Comparison of ENCODE assay signal across 19 cellular contexts in the genomic region with DNA sequence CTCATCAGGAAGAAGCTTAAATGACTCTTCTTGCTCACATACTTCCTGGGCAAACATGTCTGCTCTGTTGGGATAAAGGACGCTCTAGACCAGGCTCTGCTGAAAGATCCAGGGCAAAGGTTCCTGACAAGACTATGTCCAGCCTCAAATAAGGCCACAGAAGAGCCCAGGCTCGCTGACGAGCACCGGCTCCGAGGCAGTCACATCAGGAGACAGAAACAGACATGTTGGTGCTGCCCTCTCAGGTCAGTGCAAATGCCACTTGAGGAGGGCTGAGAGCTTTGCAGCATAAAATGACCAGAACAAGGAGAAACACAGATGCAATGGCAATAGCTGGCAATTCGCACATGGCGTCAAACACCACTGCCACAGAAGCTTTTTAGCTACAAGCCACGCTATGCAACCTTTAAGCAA.
DNase-seq lines count a peak whose midpoint lies in the region; ATAC-seq and TF ChIP-seq lines count a peak whose summit lies in the region.
"Had no signal": no experiment of that assay in that cellular context is flagged by ENCODE, and none has a peak within 500 bp of the region (broad histone marks: within the 10 kb centered on the region; RNA-seq: fewer than 3 reads in every experiment).

No MANE protein-coding gene starts in this region.

- POLR2A ChIA-PET in Panc1 (lab: Charles Lee): no interaction called here

- H4K20me1 ChIP-seq in GM23338 (replicated peaks; ENCODE audit: insufficient read depth): no peaks in the 10 kb centered on the region
- H4K20me1 ChIP-seq: BLaER1 had no signal

- DNase-seq in GM23338 (ENCODE audit: low spot score) (no peak), Panc1 (ENCODE audit: low read depth, low spot score) (no peak), progenitor cell of endocrine pancreas (ENCODE audit: low spot score, unreplicated experiment) (no peak), amniotic stem cell (lab: John Stamatoyannopoulos, UW) (no peak), NK-92 (lab: John Stamatoyannopoulos, UW; ENCODE audit: unreplicated experiment) (no peak)
- DNase-seq: activated CD4-positive, alpha-beta T cell treated with anti-CD3 and anti-CD28 coated beads for 4 hours; activated CD8-positive, alpha-beta memory T cell treated with anti-CD3 and anti-CD28 coated beads, Interleukin-2, amount 50 U/mL, for 4 hours; activated naive CD4-positive, alpha-beta T cell treated with anti-CD3 and anti-CD28 coated beads, Interleukin-2, amount 10 ng/mL, durations not matched to agents 7 days and 5 days; central memory CD4-positive, alpha-beta T cell; DMS79 treated with DMSO at 0.1 percent for 48 hours; foreskin keratinocyte; left ventricle myocardium superior; naive thymus-derived CD8-positive, alpha-beta T cell; NCI-H1930; RPMI8226; T-helper 1 cell had no signal

- in situ Hi-C loops in Panc1 (cut with HindIII; ENCODE audit: low pct_unique_long_range_greater_than_20kb, low sequenced_read_pairs): no loop called here

- peaks cover 6% of the 10 kb centered on the region; the same call in 1 of the 2 replicates for H3K9me3 ChIP-seq in Panc1 (ENCODE audit: control insufficient read depth, insufficient read depth, low read depth, low read length)
- H3K9me3 ChIP-seq: BLaER1 had no signal

- H3K4me3 Mint-ChIP-seq in GM23338 (no peak overlapping the region), progenitor cell of endocrine pancreas (ENCODE audit: low read depth) (no peak overlapping the region)
- H3K4me3 Mint-ChIP-seq in dendritic cell treated with granulocyte-macrophage colony-stimulating factor and Interleukin-4, amounts not matched to agents 40 ng/mL and 50 ng/mL, for 4 days: no peak overlapping the region
- H3K4me3 Mint-ChIP-seq: activated naive CD4-positive, alpha-beta T cell treated with anti-CD3 and anti-CD28 coated beads, Interleukin-2, amount 10 ng/mL, durations not matched to agents 7 days and 5 days; naive thymus-derived CD8-positive, alpha-beta T cell had no signal

- TF ChIP-seq CTCF in GM23338 (conservative IDR thresholded peaks at IDR 0.05; ENCODE audit: low read depth in 2 of 2) (peak in 1 of 2 experiments; percentile 25; a peak in 1 of 4 replicates), Panc1 (IDR thresholded peaks at IDR 0.05) (no peak; the same call in 1 of the 2 replicates), progenitor cell of endocrine pancreas (IDR thresholded peaks at IDR 0.05; ENCODE audit: unreplicated experiment) (no peak)

- no peak overlapping the region for H3K27ac Mint-ChIP-seq in GM23338
- peak overlapping the region; percentile 64 for H3K27ac Mint-ChIP-seq in dendritic cell treated with granulocyte-macrophage colony-stimulating factor and Interleukin-4, amounts not matched to agents 40 ng/mL and 50 ng/mL, for 4 days
- H3K27ac Mint-ChIP-seq in progenitor cell of endocrine pancreas: peak overlapping the region; percentile 83
- H3K27ac Mint-ChIP-seq: activated naive CD4-positive, alpha-beta T cell treated with anti-CD3 and anti-CD28 coated beads, Interleukin-2, amount 10 ng/mL, durations not matched to agents 7 days and 5 days; naive thymus-derived CD8-positive, alpha-beta T cell had no signal

- H3K4me1 ChIP-seq in GM23338 (ENCODE audit: insufficient read depth) (peaks cover 19% of the 10 kb centered on the region), Panc1 (ENCODE audit: control insufficient read depth, insufficient read depth, low read length) (peaks cover 53% of the 10 kb centered on the region)

- H3K27me3 ChIP-seq in GM23338 (ENCODE audit: insufficient read depth) (no peaks in the 10 kb centered on the region), Panc1 (ENCODE audit: control insufficient read depth, insufficient read depth, low read length) (no peaks in the 10 kb centered on the region)
- H3K27me3 ChIP-seq: BLaER1, foreskin keratinocyte had no signal

- H3K27me3 Mint-ChIP-seq in GM23338 (ENCODE audit: insufficient read depth, low read depth, poor library complexity) (peaks cover 6% of the 10 kb centered on the region), progenitor cell of endocrine pancreas (no peaks in the 10 kb centered on the region)
- H3K27me3 Mint-ChIP-seq in dendritic cell treated with granulocyte-macrophage colony-stimulating factor and Interleukin-4, amounts not matched to agents 40 ng/mL and 50 ng/mL, for 4 days: no peaks in the 10 kb centered on the region
- H3K27me3 Mint-ChIP-seq: activated naive CD4-positive, alpha-beta T cell treated with anti-CD3 and anti-CD28 coated beads, Interleukin-2, amount 10 ng/mL, durations not matched to agents 7 days and 5 days had no signal

- H3K9me3 Mint-ChIP-seq in GM23338 (no peaks in the 10 kb centered on the region), progenitor cell of endocrine pancreas (ENCODE audit: low read depth) (no peaks in the 10 kb centered on the region)
- H3K9me3 Mint-ChIP-seq in dendritic cell treated with granulocyte-macrophage colony-stimulating factor and Interleukin-4, amounts not matched to agents 40 ng/mL and 50 ng/mL, for 4 days: no peaks in the 10 kb centered on the region
- H3K9me3 Mint-ChIP-seq: activated naive CD4-positive, alpha-beta T cell treated with anti-CD3 and anti-CD28 coated beads, Interleukin-2, amount 10 ng/mL, durations not matched to agents 7 days and 5 days; naive thymus-derived CD8-positive, alpha-beta T cell had no signal

- ATAC-seq in GM23338: peak; percentile 34; the same call in 2 of the 3 replicates
- ATAC-seq in Panc1: peak; percentile 20
- ATAC-seq in HG03565 (IDR thresholded peaks at IDR 0.05; ENCODE audit: unreplicated experiment): no peak
- ATAC-seq: foreskin keratinocyte; left ventricle myocardium superior; naive thymus-derived CD8-positive, alpha-beta T cell had no signal

- CTCF ChIA-PET in Panc1 (lab: Charles Lee): interaction anchor here (0.6 kb wide), 1 partner anchor 96 kb away, joined by 5 read pairs; no protein-coding TSS in a partner anchor

- no peak overlapping the region for H2AFZ ChIP-seq in GM23338

- no peak overlapping the region for H3K4me2 ChIP-seq in GM23338
- H3K4me2 ChIP-seq: BLaER1 had no signal

- H3K4me3 ChIP-seq in GM23338 (no peak overlapping the region), Panc1 (ENCODE audit: low read depth in 2 of 2, low read length in 2 of 2) (no peak overlapping the region)
- H3K4me3 ChIP-seq: BLaER1 had no signal

- H3K9me2 ChIP-seq in GM23338 (ENCODE audit: insufficient read depth): no peaks in the 10 kb centered on the region

- H3K79me2 ChIP-seq in GM23338 (replicated peaks; ENCODE audit: insufficient read depth): no peaks in the 10 kb centered on the region

- H3K4me1 Mint-ChIP-seq in GM23338: peaks cover 32% of the 10 kb centered on the region
- peaks cover 54% of the 10 kb centered on the region for H3K4me1 Mint-ChIP-seq in dendritic cell treated with granulocyte-macrophage colony-stimulating factor and Interleukin-4, amounts not matched to agents 40 ng/mL and 50 ng/mL, for 4 days (ENCODE audit: low read depth)
- peaks cover 30% of the 10 kb centered on the region for H3K4me1 Mint-ChIP-seq in progenitor cell of endocrine pancreas (ENCODE audit: low read depth)

- peaks cover 13% of the 10 kb centered on the region for H3F3A ChIP-seq in GM23338 (replicated peaks; ENCODE audit: low read depth)

- H3K36me3 Mint-ChIP-seq in GM23338 (ENCODE audit: low read depth) (peaks cover 8% of the 10 kb centered on the region), progenitor cell of endocrine pancreas (ENCODE audit: insufficient read depth) (no peaks in the 10 kb centered on the region)
- no peaks in the 10 kb centered on the region for H3K36me3 Mint-ChIP-seq in dendritic cell treated with granulocyte-macrophage colony-stimulating factor and Interleukin-4, amounts not matched to agents 40 ng/mL and 50 ng/mL, for 4 days (ENCODE audit: low read depth)
- H3K36me3 Mint-ChIP-seq: activated naive CD4-positive, alpha-beta T cell treated with anti-CD3 and anti-CD28 coated beads, Interleukin-2, amount 10 ng/mL, durations not matched to agents 7 days and 5 days; naive thymus-derived CD8-positive, alpha-beta T cell had no signal

- H3K36me3 ChIP-seq in GM23338 (ENCODE audit: insufficient read depth) (no peaks in the 10 kb centered on the region), Panc1 (ENCODE audit: control insufficient read depth, insufficient read depth, low read length) (no peaks in the 10 kb centered on the region)
- H3K36me3 ChIP-seq: BLaER1 had no signal

- no TSS peak for BruUV-seq in Panc1 (replicated peaks; lab: Mats Ljungman, UMichigan)

- no peak overlapping the region for H3K27ac ChIP-seq in GM23338 (ENCODE audit: low read depth)
- H3K27ac ChIP-seq in Panc1 (ENCODE audit: low read length): peak overlapping the region; percentile 100
- H3K27ac ChIP-seq: BLaER1, foreskin keratinocyte had no signal

- intact Hi-C loops in Panc1 (cut with micrococcal nuclease; ENCODE audit: unreplicated experiment): no loop called here
- intact Hi-C loops in dendritic cell treated with granulocyte-macrophage colony-stimulating factor and Interleukin-4, amounts not matched to agents 40 ng/mL and 50 ng/mL, for 4 days (cut with micrococcal nuclease): no loop called here

TF ChIP-seq in GM23338, 12 proteins besides CTCF, POLR2A, EP300 and RAD21 (continues in another document):
- TF ChIP-seq, protein P1, sequence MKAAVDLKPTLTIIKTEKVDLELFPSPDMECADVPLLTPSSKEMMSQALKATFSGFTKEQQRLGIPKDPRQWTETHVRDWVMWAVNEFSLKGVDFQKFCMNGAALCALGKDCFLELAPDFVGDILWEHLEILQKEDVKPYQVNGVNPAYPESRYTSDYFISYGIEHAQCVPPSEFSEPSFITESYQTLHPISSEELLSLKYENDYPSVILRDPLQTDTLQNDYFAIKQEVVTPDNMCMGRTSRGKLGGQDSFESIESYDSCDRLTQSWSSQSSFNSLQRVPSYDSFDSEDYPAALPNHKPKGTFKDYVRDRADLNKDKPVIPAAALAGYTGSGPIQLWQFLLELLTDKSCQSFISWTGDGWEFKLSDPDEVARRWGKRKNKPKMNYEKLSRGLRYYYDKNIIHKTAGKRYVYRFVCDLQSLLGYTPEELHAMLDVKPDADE (IDR thresholded peaks at IDR 0.05): no peak
- TF ChIP-seq ZNF331 (CRISPR knock-in tag; IDR thresholded peaks at IDR 0.05; ENCODE audit: low read depth) (no peak), EZH2 (IDR thresholded peaks at IDR 0.05; ENCODE audit: low read depth, unreplicated experiment) (no peak), NANOG (IDR thresholded peaks at IDR 0.05; ENCODE audit: borderline replicate concordance) (no peak), JUNB (IDR thresholded peaks at IDR 0.05; ENCODE audit: unreplicated experiment) (no peak), POLR2AphosphoS5 (IDR thresholded peaks at IDR 0.05; ENCODE audit: low read depth) (no peak), ZNF114 (CRISPR knock-in tag; IDR thresholded peaks at IDR 0.05) (no peak)
